Comparison of ENCODE assay signal across 8 cellular contexts in the genomic region with DNA sequence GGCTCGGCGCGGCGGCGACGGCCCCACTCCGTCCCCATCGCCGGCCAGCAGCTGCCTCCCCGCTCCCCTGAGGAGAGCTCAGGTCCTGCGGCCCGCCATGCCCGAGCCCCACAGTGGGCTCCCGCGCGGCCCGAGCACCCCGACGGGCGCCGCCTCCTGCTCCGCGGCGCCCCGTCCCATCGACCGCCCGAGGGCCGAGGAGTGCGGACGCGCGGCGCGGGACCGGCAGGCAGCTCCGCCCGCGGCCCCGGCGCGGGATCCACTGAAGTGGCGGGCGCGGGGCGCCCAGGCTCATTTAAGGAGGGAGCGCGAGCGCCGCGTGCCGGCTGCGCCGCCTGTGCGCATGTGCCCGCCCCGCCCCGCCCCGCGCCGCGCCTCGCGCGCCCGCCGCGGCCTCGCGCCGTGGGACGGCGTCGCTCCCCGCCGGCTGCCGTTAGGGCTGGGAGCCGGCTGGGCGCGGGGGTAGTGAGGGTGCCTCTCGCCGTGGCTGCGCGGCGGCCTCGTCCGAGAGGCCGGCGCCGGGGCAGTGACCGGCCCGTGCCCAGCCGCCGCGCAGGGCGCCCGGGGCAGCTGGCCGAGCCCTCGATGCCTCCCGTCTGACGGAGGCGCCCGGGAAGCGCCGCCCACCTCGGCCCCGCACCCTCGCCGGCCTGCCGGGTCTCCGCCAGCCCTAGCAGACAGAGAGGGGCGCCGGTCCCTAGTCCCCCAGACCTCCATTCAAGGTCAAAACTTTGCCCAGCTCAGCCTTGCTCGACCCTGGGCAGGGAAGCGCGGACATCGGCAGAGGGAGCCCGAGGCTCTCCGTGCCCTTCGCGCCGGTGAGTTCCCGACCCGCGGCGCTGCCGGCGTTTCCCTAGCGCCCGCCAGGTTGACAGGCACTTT. TPM values are rescaled to one million over a fixed set of nuclear protein-coding genes. Genes with fewer than 3 reads are reported as not detected.
DNase-seq lines count a peak whose midpoint lies in the region; ATAC-seq, FAIRE-seq and TF ChIP-seq lines count a peak whose summit lies in the region.

A gene with protein sequence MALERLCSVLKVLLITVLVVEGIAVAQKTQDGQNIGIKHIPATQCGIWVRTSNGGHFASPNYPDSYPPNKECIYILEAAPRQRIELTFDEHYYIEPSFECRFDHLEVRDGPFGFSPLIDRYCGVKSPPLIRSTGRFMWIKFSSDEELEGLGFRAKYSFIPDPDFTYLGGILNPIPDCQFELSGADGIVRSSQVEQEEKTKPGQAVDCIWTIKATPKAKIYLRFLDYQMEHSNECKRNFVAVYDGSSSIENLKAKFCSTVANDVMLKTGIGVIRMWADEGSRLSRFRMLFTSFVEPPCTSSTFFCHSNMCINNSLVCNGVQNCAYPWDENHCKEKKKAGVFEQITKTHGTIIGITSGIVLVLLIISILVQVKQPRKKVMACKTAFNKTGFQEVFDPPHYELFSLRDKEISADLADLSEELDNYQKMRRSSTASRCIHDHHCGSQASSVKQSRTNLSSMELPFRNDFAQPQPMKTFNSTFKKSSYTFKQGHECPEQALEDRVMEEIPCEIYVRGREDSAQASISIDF (minus strand): TSS at position 269 of the 882 bp plus-strand sequence. CDS start 333 bp downstream, outside the sequence.

- H3K27ac ChIP-seq in WERI-Rb-1 (peak within 1 kb of the TSS; percentile 94), kidney (ENCODE audit: low read depth in 2 of 2, low read length in 2 of 2) (no peak within 1 kb of the TSS)

- FAIRE-seq in bronchial epithelial cell (lab: Jason Lieb, UNC) (no peak), kidney (lab: Jason Lieb, UNC) (no peak)

- intact Hi-C loops in kidney (cut with DNase I), result loop anchor here (5.0 kb wide), 1 partner anchor 1018 kb away; no protein-coding TSS in a partner anchor

- H3K27me3 ChIP-seq in WERI-Rb-1 (ENCODE audit: insufficient read depth, low read depth, severe bottlenecking) (no peaks in the 10 kb centered on the region), bronchial epithelial cell (ENCODE audit: control insufficient read depth, insufficient read depth, low read length) (no peaks in the 10 kb centered on the region)

- DNase-seq in NCI-H1417 (lab: John Stamatoyannopoulos, UW) (peak; percentile 52 to 83 (median 81)), NCI-H1417 treated with DMSO at 0.1 percent for 48 hours (lab: John Stamatoyannopoulos, UW) (no peak), NCI-H1092 treated with DMSO at 0.1 percent for 48 hours (lab: John Stamatoyannopoulos, UW) (peak; percentile 70), WERI-Rb-1 (peak; percentile 69), bronchial epithelial cell (ENCODE audit: low read depth) (no peak), kidney (peak; percentile 81)
- peak; percentile 16 to 55 (median 40) for DNase-seq in stimulated activated CD4-positive, alpha-beta T cell treated with anti-CD3 and anti-CD28 coated beads, Interleukin-1b, Interleukin-23, amount 100 ng/mL, for 24 hours (ENCODE audit: low read depth in 4 of 4, low spot score in 1 of 4)

- H3K36me3 ChIP-seq in WERI-Rb-1 (no peaks in the 10 kb centered on the region), bronchial epithelial cell (ENCODE audit: control insufficient read depth, insufficient read depth, low read length) (no peaks in the 10 kb centered on the region), kidney (ENCODE audit: control insufficient read depth in 1 of 2, insufficient read depth in 2 of 2, low read length in 2 of 2) (no peaks in the 10 kb centered on the region)

- no peak within 1 kb of the TSS for H3K9ac ChIP-seq in kidney (ENCODE audit: low read length in 2 of 2)

- TF ChIP-seq CTCF in WERI-Rb-1 (IDR thresholded peaks at IDR 0.05; ENCODE audit: low read depth, low read length), result peak; percentile 73
- TF ChIP-seq CTCF in bronchial epithelial cell (IDR thresholded peaks at IDR 0.05; ENCODE audit: insufficient read depth, low read length, severe bottlenecking), result peak; percentile 77
- TF ChIP-seq CTCF in kidney (IDR thresholded peaks at IDR 0.05; ENCODE audit: borderline replicate concordance, extremely low read depth, insufficient read depth), result peak; percentile 20

- ATAC-seq in HG02610 (IDR thresholded peaks at IDR 0.05; ENCODE audit: unreplicated experiment), result peak; percentile 49

- H3K4me3 ChIP-seq in WERI-Rb-1 (ENCODE audit: low read depth, low read length) (peak within 1 kb of the TSS; percentile 76), bronchial epithelial cell (ENCODE audit: low read depth, low read length) (peak within 1 kb of the TSS; percentile 73), kidney (ENCODE audit: low read length in 2 of 2) (peak within 1 kb of the TSS; percentile 31 to 51)

- H3K4me1 ChIP-seq in kidney (ENCODE audit: control insufficient read depth in 1 of 2, insufficient read depth in 1 of 2, low read depth in 1 of 2, low read length in 2 of 2), result peaks cover 5 to 8% of the 10 kb centered on the region in 2 donors

- H3K9me3 ChIP-seq in WERI-Rb-1 (ENCODE audit: severe bottlenecking), result no peaks in the 10 kb centered on the region
- no peaks in the 10 kb centered on the region for H3K9me3 ChIP-seq in kidney (ENCODE audit: control insufficient read depth in 1 of 2, low read length in 2 of 2)

RNA-seq across cellular contexts. Expression of the gene that starts here (rescaled TPM):
- 20.7 and 41.6 TPM in 2 replicates for total RNA-seq in bronchial epithelial cell
- total RNA-seq in kidney, result 4.8 TPM
- 1.4 TPM for polyA plus RNA-seq in kidney (ENCODE audit: insufficient read depth, low read depth, low replicate concordance)

Comparison
In these comparisons a context has a peak if more than half of its experiments do, and no peak if none do; other contexts are left out.
1. DNase-seq: peak in NCI-H1417 (3 of 3), NCI-H1092 treated with DMSO at 0.1 percent for 48 hours (single experiment), WERI-Rb-1 (single experiment), kidney (single experiment) and stimulated activated CD4-positive, alpha-beta T cell treated with anti-CD3 and anti-CD28 coated beads, Interleukin-1b, Interleukin-23, amount 100 ng/mL, for 24 hours (4 of 4); none in NCI-H1417 treated with DMSO at 0.1 percent for 48 hours (single experiment) and bronchial epithelial cell (single experiment).
2. CTCF ChIP-seq: peak in every context shown above with its lines; median percentile 77 in bronchial epithelial cell; 73 in WERI-Rb-1; 20 in kidney.
3. Peak in every context shown above with its lines, with median percentiles within 50 percentile points of each other: H3K4me3 ChIP-seq.